ENCODE assay signal across 23 cellular contexts in genomic region chr18:79746730-79747129, GRCh38. TPM values are rescaled to one million over a fixed set of nuclear protein-coding genes. Genes with fewer than 3 reads are reported as not detected.
DNase-seq lines count a peak whose midpoint lies in the region; FAIRE-seq and TF ChIP-seq lines count a peak whose summit lies in the region.
"Had no signal": no experiment of that assay in that cellular context is flagged by ENCODE, and none has a peak within 500 bp of the region (broad histone marks: within the 10 kb centered on the region; RNA-seq: fewer than 3 reads in every experiment).

No MANE protein-coding gene starts in this region.

- 97 to 98% methylated on average over 8 of the region's 8 CpGs for WGBS in sigmoid colon, 2 donors
- 98 to 99% (median 98%) methylated on average over 8 of the region's 8 CpGs for WGBS in small intestine, 3 donors

- H3K9me3 ChIP-seq in WERI-Rb-1 (ENCODE audit: severe bottlenecking) (no peaks in the 10 kb centered on the region), sigmoid colon (no peaks in the 10 kb centered on the region), small intestine (ENCODE audit: control insufficient read depth, low read depth) (no peaks in the 10 kb centered on the region)
- H3K9me3 ChIP-seq: HAP-1 had no signal

- peaks cover 3% of the 10 kb centered on the region for H3K4me1 Mint-ChIP-seq in glutamatergic neuron (ENCODE audit: low read depth, unreplicated experiment)

- H3K4me3 Mint-ChIP-seq in glutamatergic neuron (ENCODE audit: unreplicated experiment) = no peak overlapping the region
- H3K4me3 Mint-ChIP-seq: HFFc6 had no signal

- H3K27me3 ChIP-seq in WERI-Rb-1 (ENCODE audit: insufficient read depth, low read depth, severe bottlenecking) (no peaks in the 10 kb centered on the region), sigmoid colon (no peaks in the 10 kb centered on the region), small intestine (ENCODE audit: control insufficient read depth in 2 of 2, insufficient read depth in 2 of 2, low read length in 2 of 2) (no peaks in the 10 kb centered on the region)

- peaks cover 14% of the 10 kb centered on the region for H3K36me3 Mint-ChIP-seq in glutamatergic neuron (ENCODE audit: unreplicated experiment)

- no peak for TF ChIP-seq EP300 in sigmoid colon (IDR thresholded peaks at IDR 0.05)

- DNase-seq in WERI-Rb-1 (peak; percentile 4), mesenteric fat pad (ENCODE audit: low spot score) (peak; percentile 47), sigmoid colon (peak; percentile 33), small intestine (no peak), glutamatergic neuron (no peak)
- no peak for DNase-seq in activated CD8-positive, alpha-beta memory T cell treated with anti-CD3 and anti-CD28 coated beads, Interleukin-2, amount 50 U/mL, for 4 hours
- DNase-seq: C1 segment of cervical spinal cord; Calu3; CD4-positive, alpha-beta memory T cell; COR-L47; DMS53; DMS79 treated with DMSO at 0.1 percent for 48 hours; GF-D8; GOT3; HFFc6 had no signal

- H3K36me3 ChIP-seq in WERI-Rb-1 = peaks cover 40% of the 10 kb centered on the region
- peaks cover 0 to 33% (median 8%) of the 10 kb centered on the region in 4 donors for H3K36me3 ChIP-seq in sigmoid colon
- H3K36me3 ChIP-seq in small intestine (ENCODE audit: control insufficient read depth in 2 of 2, insufficient read depth in 2 of 2, low read length in 2 of 2) = peaks cover 0 to 3% of the 10 kb centered on the region in 2 donors
- H3K36me3 ChIP-seq: HAP-1 had no signal

- peaks cover 6% of the 10 kb centered on the region for H3K27me3 Mint-ChIP-seq in glutamatergic neuron (ENCODE audit: unreplicated experiment)
- H3K27me3 Mint-ChIP-seq: CD4-positive, alpha-beta memory T cell had no signal

- no peak for TF ChIP-seq CTCF in WERI-Rb-1 (IDR thresholded peaks at IDR 0.05; ENCODE audit: low read depth, low read length)
- TF ChIP-seq CTCF in sigmoid colon (IDR thresholded peaks at IDR 0.05) = no peak
- no peak for TF ChIP-seq CTCF in glutamatergic neuron (IDR thresholded peaks at IDR 0.05; ENCODE audit: partially characterized antibody, unreplicated experiment)

- no peak for FAIRE-seq in small intestine (lab: Jason Lieb, UNC)
- FAIRE-seq: GM12891, GM18507, H54 had no signal

- no peak overlapping the region for H3K27ac Mint-ChIP-seq in glutamatergic neuron (ENCODE audit: unreplicated experiment)
- H3K27ac Mint-ChIP-seq: CD4-positive, alpha-beta memory T cell; HFFc6 had no signal

- H3K4me1 ChIP-seq in sigmoid colon = no peaks in the 10 kb centered on the region
- H3K4me1 ChIP-seq in small intestine (ENCODE audit: control insufficient read depth in 2 of 2, insufficient read depth in 1 of 2, low read depth in 1 of 2, low read length in 1 of 2) = no peaks in the 10 kb centered on the region
- H3K4me1 ChIP-seq: HAP-1 had no signal

- intact Hi-C loops in sigmoid colon (cut with DNase I) = no loop called here

- H3K4me3 ChIP-seq in WERI-Rb-1 (ENCODE audit: low read depth, low read length) = no peak overlapping the region
- no peak overlapping the region for H3K4me3 ChIP-seq in sigmoid colon
- H3K4me3 ChIP-seq in small intestine (ENCODE audit: low read depth in 1 of 2, low read length in 2 of 2) = no peak overlapping the region
- H3K4me3 ChIP-seq: HAP-1 had no signal

- H3K27ac ChIP-seq in WERI-Rb-1 (no peak overlapping the region), sigmoid colon (no peak overlapping the region), small intestine (ENCODE audit: low read depth in 1 of 2, low read length in 1 of 2) (no peak overlapping the region)

- peaks cover 11% of the 10 kb centered on the region for H3K9me3 Mint-ChIP-seq in glutamatergic neuron (ENCODE audit: unreplicated experiment)

- no peak for TF ChIP-seq POLR2A in sigmoid colon (IDR thresholded peaks at IDR 0.05)

RNA-seq across cellular contexts. Expression of gene KCNG2, which starts 51.0 kb away (rescaled TPM):
- total RNA-seq in mesenteric fat pad = 0.51 TPM
- under 1 TPM in 1 of 4 donors, not detected in 3; 0.41 TPM for total RNA-seq in sigmoid colon
- under 1 TPM in 1 of 3 donors, not detected in 2; 0.15 TPM for polyA plus RNA-seq in sigmoid colon
- polyA plus RNA-seq in small intestine = under 1 TPM in 1 of 3 donors, not detected in 2; 0.10 TPM
- total RNA-seq in glutamatergic neuron (ENCODE audit: unreplicated experiment) = 1.6 TPM
- total RNA-seq: A172; A673; Calu3; CD4-positive, alpha-beta memory T cell; Daoy; HFFc6 had no signal
- polyA plus RNA-seq: BJ; CD4-positive, alpha-beta memory T cell had no signal

Comparison
In these comparisons a context has a peak if more than half of its experiments do, and no peak if none do; other contexts are left out.
1. DNase-seq: peak in WERI-Rb-1 (single experiment), mesenteric fat pad (single experiment) and sigmoid colon (single experiment); none in small intestine (single experiment), activated CD8-positive, alpha-beta memory T cell treated with anti-CD3 and anti-CD28 coated beads, Interleukin-2, amount 50 U/mL, for 4 hours (single experiment) and glutamatergic neuron (single experiment).